ENCODE assay signal across 1 cellular context in the genomic region with DNA sequence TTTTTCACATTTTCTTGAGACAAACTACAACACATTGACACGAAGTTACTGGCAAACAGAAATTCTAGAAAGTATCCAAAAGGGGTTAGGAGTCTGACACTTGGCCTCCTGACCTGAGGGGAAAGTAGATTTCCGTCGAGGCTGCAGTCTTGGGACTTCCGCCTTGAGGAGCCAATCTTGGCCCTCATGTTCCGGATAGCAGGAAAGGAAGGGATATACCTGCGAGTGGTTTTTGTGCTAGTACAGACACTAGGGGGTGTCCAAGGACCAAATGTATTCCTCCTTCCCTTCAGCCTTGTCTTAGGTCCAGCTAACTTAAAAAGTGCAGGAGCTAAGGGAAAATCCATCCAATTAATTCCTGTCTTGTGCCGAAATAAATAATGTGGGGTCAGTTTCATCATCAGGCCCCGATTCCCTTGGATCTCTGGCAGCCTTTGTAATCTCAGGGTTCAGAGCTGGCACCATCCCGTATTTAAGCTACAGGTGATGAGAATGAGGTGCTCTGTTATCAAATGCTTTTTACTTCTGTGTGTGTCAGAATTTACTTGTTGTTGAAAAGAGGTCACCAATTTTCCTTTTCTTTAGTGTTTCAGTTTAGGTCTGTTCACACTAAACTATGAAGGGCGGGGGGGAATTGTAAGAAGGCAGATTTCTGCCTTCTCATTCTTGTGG.
TF ChIP-seq lines count a peak whose summit lies in the region.

No MANE protein-coding gene starts in this region.

TF ChIP-seq in WTC11, 78 proteins besides CTCF, POLR2A, EP300 and RAD21 (continued from another document):
- TF ChIP-seq ARID4B (CRISPR knock-in tag; IDR thresholded peaks at IDR 0.05; ENCODE audit: borderline replicate concordance) = no peak
